32 cellular contexts compared by ENCODE assay signal in genomic region chr10:68167790-68168189, GRCh38. TPM values are rescaled to one million over a fixed set of nuclear protein-coding genes. Genes with fewer than 3 reads are reported as not detected.
"Had no signal": no experiment of that assay in that cellular context is flagged by ENCODE, and none has a peak within 500 bp of the region (broad histone marks: within the 10 kb centered on the region; RNA-seq: fewer than 3 reads in every experiment).

No MANE protein-coding gene starts in this region.

- H3K4me3 ChIP-seq: adrenal gland, body of pancreas, esophagus squamous epithelium, gastroesophageal sphincter had no signal

- H3K4me1 Mint-ChIP-seq: activated naive CD4-positive, alpha-beta T cell treated with anti-CD3 and anti-CD28 coated beads, Interleukin-2, amount 50 U/mL, for 24 hours; activated naive CD8-positive, alpha-beta T cell treated with anti-CD3 and anti-CD28 coated beads, Interleukin-2, amount 50 U/mL, for 24 hours had no signal

- H3K36me3 ChIP-seq: adrenal gland, esophagus squamous epithelium, gastroesophageal sphincter had no signal

- H3K27me3 Mint-ChIP-seq: activated CD4-positive, alpha-beta T cell treated with anti-CD3 and anti-CD28 coated beads for 36 hours; activated naive CD4-positive, alpha-beta T cell treated with anti-CD3 and anti-CD28 coated beads, Interleukin-2, amount 50 U/mL, for 24 hours; activated naive CD8-positive, alpha-beta T cell treated with anti-CD3 and anti-CD28 coated beads, Interleukin-2, amount 50 U/mL, for 24 hours had no signal

- H3K27ac Mint-ChIP-seq: activated CD4-positive, alpha-beta memory T cell treated with anti-CD3 and anti-CD28 coated beads for 36 hours; activated CD4-positive, alpha-beta T cell treated with anti-CD3 and anti-CD28 coated beads for 36 hours; activated CD4-positive, alpha-beta T cell treated with anti-CD3 and anti-CD28 coated beads, Interleukin-2, amount 10 ng/mL, durations not matched to agents 24 days and 14 days; activated CD8-positive, alpha-beta memory T cell treated with anti-CD3 and anti-CD28 coated beads, Interleukin-2, amount 10 ng/mL, durations not matched to agents 7 days and 5 days; activated CD8-positive, alpha-beta T cell treated with anti-CD3 and anti-CD28 coated beads, Interleukin-2, amount 10 ng/mL, durations not matched to agents 7 days and 5 days; activated naive CD4-positive, alpha-beta T cell treated with anti-CD3 and anti-CD28 coated beads for 36 hours; activated naive CD4-positive, alpha-beta T cell treated with anti-CD3 and anti-CD28 coated beads, Interleukin-2, amount 50 U/mL, for 24 hours; activated naive CD8-positive, alpha-beta T cell treated with anti-CD3 and anti-CD28 coated beads for 36 hours; activated naive CD8-positive, alpha-beta T cell treated with anti-CD3 and anti-CD28 coated beads, Interleukin-2, amount 50 U/mL, for 24 hours; activated T-helper 1 cell treated with anti-CD3 and anti-CD28 coated beads, Interleukin-12 subunit alpha, Interleukin-12 subunit beta, Interleukin-2, Interleukin-4 antibody, amounts not matched to agents 30 ng/mL and 10 ng/mL and 1 ng/mL, durations not matched to agents 14 hours and 24 hours and 36 hours; activated T-helper 2 cell treated with anti-CD3 and anti-CD28 coated beads, Interferon-gamma antibody, Interleukin-2, Interleukin-4, amounts not matched to agents 10 μg/mL and 5 μg/mL and 100 μg/mL, durations not matched to agents 14 hours and 24 hours and 36 hours; effector memory CD8-positive, alpha-beta T cell had no signal

- H3K27ac ChIP-seq: adrenal gland, body of pancreas, epithelial cell of prostate, esophagus squamous epithelium, gastroesophageal sphincter had no signal

- H3K9me3 ChIP-seq: adrenal gland, body of pancreas, esophagus squamous epithelium, gastroesophageal sphincter had no signal

- H3K9me3 Mint-ChIP-seq: activated CD4-positive, alpha-beta memory T cell treated with anti-CD3 and anti-CD28 coated beads for 36 hours; activated CD4-positive, alpha-beta T cell treated with anti-CD3 and anti-CD28 coated beads, Interleukin-2, amount 10 ng/mL, durations not matched to agents 24 days and 14 days; activated naive CD4-positive, alpha-beta T cell treated with anti-CD3 and anti-CD28 coated beads for 36 hours; activated naive CD4-positive, alpha-beta T cell treated with anti-CD3 and anti-CD28 coated beads, Interleukin-2, amount 50 U/mL, for 24 hours; activated naive CD8-positive, alpha-beta T cell treated with anti-CD3 and anti-CD28 coated beads for 36 hours; activated naive CD8-positive, alpha-beta T cell treated with anti-CD3 and anti-CD28 coated beads, Interleukin-2, amount 50 U/mL, for 24 hours; activated T-helper 1 cell treated with anti-CD3 and anti-CD28 coated beads, Interleukin-12 subunit alpha, Interleukin-12 subunit beta, Interleukin-2, Interleukin-4 antibody, amounts not matched to agents 30 ng/mL and 10 ng/mL and 1 ng/mL, durations not matched to agents 14 hours and 24 hours and 36 hours; activated T-helper 2 cell treated with anti-CD3 and anti-CD28 coated beads, Interferon-gamma antibody, Interleukin-2, Interleukin-4, amounts not matched to agents 10 μg/mL and 5 μg/mL and 100 μg/mL, durations not matched to agents 14 hours and 24 hours and 36 hours; effector memory CD8-positive, alpha-beta T cell had no signal

- H3K36me3 Mint-ChIP-seq: activated CD4-positive, alpha-beta memory T cell treated with anti-CD3 and anti-CD28 coated beads for 36 hours; activated CD8-positive, alpha-beta memory T cell treated with anti-CD3 and anti-CD28 coated beads, Interleukin-2, amount 10 ng/mL, durations not matched to agents 7 days and 5 days; activated naive CD4-positive, alpha-beta T cell treated with anti-CD3 and anti-CD28 coated beads, Interleukin-2, amount 50 U/mL, for 24 hours; activated naive CD8-positive, alpha-beta T cell treated with anti-CD3 and anti-CD28 coated beads for 36 hours had no signal

- H3K4me3 Mint-ChIP-seq: activated CD4-positive, alpha-beta memory T cell treated with anti-CD3 and anti-CD28 coated beads for 36 hours; activated CD4-positive, alpha-beta T cell treated with anti-CD3 and anti-CD28 coated beads for 36 hours; activated CD4-positive, alpha-beta T cell treated with anti-CD3 and anti-CD28 coated beads, Interleukin-2, amount 10 ng/mL, durations not matched to agents 24 days and 14 days; activated CD8-positive, alpha-beta memory T cell treated with anti-CD3 and anti-CD28 coated beads, Interleukin-2, amount 10 ng/mL, durations not matched to agents 7 days and 5 days; activated CD8-positive, alpha-beta T cell treated with anti-CD3 and anti-CD28 coated beads, Interleukin-2, amount 10 ng/mL, durations not matched to agents 7 days and 5 days; activated naive CD4-positive, alpha-beta T cell treated with anti-CD3 and anti-CD28 coated beads for 36 hours; activated naive CD4-positive, alpha-beta T cell treated with anti-CD3 and anti-CD28 coated beads, Interleukin-2, amount 50 U/mL, for 24 hours; activated naive CD8-positive, alpha-beta T cell treated with anti-CD3 and anti-CD28 coated beads for 36 hours; activated naive CD8-positive, alpha-beta T cell treated with anti-CD3 and anti-CD28 coated beads, Interleukin-2, amount 50 U/mL, for 24 hours; activated T-helper 1 cell treated with anti-CD3 and anti-CD28 coated beads, Interleukin-12 subunit alpha, Interleukin-12 subunit beta, Interleukin-2, Interleukin-4 antibody, amounts not matched to agents 30 ng/mL and 10 ng/mL and 1 ng/mL, durations not matched to agents 14 hours and 24 hours and 36 hours; effector memory CD8-positive, alpha-beta T cell had no signal

- H3K4me1 ChIP-seq: adrenal gland, esophagus squamous epithelium, gastroesophageal sphincter had no signal

- DNase-seq: activated CD4-positive, alpha-beta memory T cell treated with anti-CD3 and anti-CD28 coated beads for 36 hours; activated CD4-positive, alpha-beta T cell treated with anti-CD3 and anti-CD28 coated beads for 36 hours; activated CD4-positive, alpha-beta T cell treated with anti-CD3 and anti-CD28 coated beads, Interleukin-2, amount 10 ng/mL, durations not matched to agents 24 days and 14 days; activated CD4-positive, CD25-positive, alpha-beta regulatory T cell; activated CD4-positive, CD25-positive, alpha-beta regulatory T cell treated with anti-CD3 and anti-CD28 coated beads, Interleukin-2, amount 50 U/mL, for 72 hours; activated CD8-positive, alpha-beta memory T cell treated with anti-CD3 and anti-CD28 coated beads, Interleukin-2, amount 10 ng/mL, durations not matched to agents 7 days and 5 days; activated CD8-positive, alpha-beta memory T cell treated with anti-CD3 and anti-CD28 coated beads, Interleukin-2, amount 50 U/mL, for 4 hours; activated CD8-positive, alpha-beta T cell treated with anti-CD3 and anti-CD28 coated beads, Interleukin-2, amount 10 ng/mL, durations not matched to agents 7 days and 5 days; activated effector memory CD4-positive, alpha-beta T cell treated with anti-CD3 and anti-CD28 coated beads, Interleukin-2, amount 50 U/mL, for 16 hours; activated naive CD4-positive, alpha-beta T cell treated with anti-CD3 and anti-CD28 coated beads for 36 hours; activated naive CD8-positive, alpha-beta T cell treated with anti-CD3 and anti-CD28 coated beads for 36 hours; activated naive CD8-positive, alpha-beta T cell treated with anti-CD3 and anti-CD28 coated beads, Interleukin-2, amount 50 U/mL, for 24 hours; activated T-cell treated with anti-CD3 and anti-CD28 coated beads, Interleukin-2, amount 50 U/mL, for 1 hour; activated T-cell treated with anti-CD3 and anti-CD28 coated beads, Interleukin-2, amount 50 U/mL, for 48 hours; adrenal gland; amygdala; aorta; body of pancreas; caudate nucleus; cortex of kidney; dermis blood vessel endothelial cell; effector CD4-positive, alpha-beta T cell; effector memory CD8-positive, alpha-beta T cell; esophagus squamous epithelium; T-helper 2 cell had no signal

- ATAC-seq: activated CD4-positive, alpha-beta T cell treated with anti-CD3 and anti-CD28 coated beads for 36 hours; activated CD8-positive, alpha-beta memory T cell treated with anti-CD3 and anti-CD28 coated beads, Interleukin-2, amount 10 ng/mL, durations not matched to agents 7 days and 5 days; activated CD8-positive, alpha-beta T cell treated with anti-CD3 and anti-CD28 coated beads, Interleukin-2, amount 10 ng/mL, durations not matched to agents 7 days and 5 days; activated naive CD8-positive, alpha-beta T cell treated with anti-CD3 and anti-CD28 coated beads, Interleukin-2, amount 50 U/mL, for 24 hours; body of pancreas; effector memory CD8-positive, alpha-beta T cell; gastroesophageal sphincter had no signal

- H3K27me3 ChIP-seq: adrenal gland, body of pancreas, esophagus squamous epithelium, gastroesophageal sphincter had no signal

RNA-seq across cellular contexts. Expression of gene MYPN, which starts 58.5 kb away (rescaled TPM):
- total RNA-seq: activated CD4-positive, alpha-beta T cell treated with anti-CD3 and anti-CD28 coated beads for 36 hours; activated CD4-positive, alpha-beta T cell treated with anti-CD3 and anti-CD28 coated beads, Interleukin-2, amount 10 ng/mL, durations not matched to agents 24 days and 14 days; activated CD8-positive, alpha-beta memory T cell treated with anti-CD3 and anti-CD28 coated beads for 36 hours; activated CD8-positive, alpha-beta memory T cell treated with anti-CD3 and anti-CD28 coated beads, Interleukin-2, amount 10 ng/mL, durations not matched to agents 7 days and 5 days; activated CD8-positive, alpha-beta T cell treated with anti-CD3 and anti-CD28 coated beads, Interleukin-2, amount 10 ng/mL, durations not matched to agents 7 days and 5 days; activated naive CD4-positive, alpha-beta T cell treated with anti-CD3 and anti-CD28 coated beads for 36 hours; activated naive CD8-positive, alpha-beta T cell treated with anti-CD3 and anti-CD28 coated beads for 36 hours; activated T-helper 1 cell treated with anti-CD3 and anti-CD28 coated beads, Interleukin-12 subunit alpha, Interleukin-12 subunit beta, Interleukin-2, Interleukin-4 antibody, amounts not matched to agents 30 ng/mL and 10 ng/mL and 1 ng/mL, durations not matched to agents 14 hours and 24 hours and 36 hours; activated T-helper 2 cell treated with anti-CD3 and anti-CD28 coated beads, Interferon-gamma antibody, Interleukin-2, Interleukin-4, amounts not matched to agents 10 μg/mL and 5 μg/mL and 100 μg/mL, durations not matched to agents 14 hours and 24 hours and 36 hours; dermis blood vessel endothelial cell; esophagus squamous epithelium; T-helper 1 cell treated with Interleukin-12 subunit alpha and Interleukin-12 subunit beta and Interleukin-4 antibody, amounts not matched to agents 30 ng/mL and 1 ng/mL, for 36 hours had no signal
